In the genomic region with DNA sequence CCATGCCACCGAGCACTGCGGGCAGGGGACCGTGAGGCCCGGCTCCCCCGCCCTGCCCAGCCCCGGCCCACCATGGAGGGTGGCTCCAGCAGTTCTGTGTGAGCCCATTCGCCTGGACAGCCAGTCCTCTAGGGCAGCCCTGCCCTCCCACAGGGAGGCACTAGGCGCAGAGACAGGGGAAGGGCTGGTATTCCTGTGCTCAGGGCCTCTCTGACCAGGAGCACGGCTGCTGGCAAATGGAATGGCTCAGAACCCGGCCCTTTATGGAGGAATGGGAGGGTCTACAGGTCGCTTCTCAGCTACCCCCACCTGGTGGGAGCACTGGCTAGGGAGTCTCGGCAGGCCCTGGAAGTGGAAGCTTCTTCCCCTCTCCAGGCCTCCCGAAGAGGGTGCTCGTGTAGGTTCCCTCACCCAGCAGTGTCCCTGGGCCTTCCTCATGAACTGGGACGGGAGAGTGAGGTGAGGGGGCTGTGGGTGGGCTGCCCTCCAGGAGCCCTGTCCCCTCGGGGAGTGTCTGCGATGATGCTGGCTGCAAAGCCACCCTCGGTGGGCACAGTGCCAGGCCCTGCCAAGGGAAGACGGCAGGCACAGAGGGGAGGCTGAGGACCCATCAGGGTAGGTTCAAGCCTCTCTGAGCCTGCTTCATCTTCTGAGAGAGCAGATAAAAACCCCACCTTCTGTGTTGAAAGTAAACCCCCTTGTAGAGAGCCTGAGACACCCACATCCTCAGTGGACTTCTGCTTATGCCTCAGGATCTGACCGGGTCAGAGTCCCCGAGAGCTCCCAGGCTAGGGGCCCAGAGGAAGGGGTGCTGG, we compare ENCODE assay signal across 9 cellular contexts. TPM values are rescaled to one million over a fixed set of nuclear protein-coding genes. Genes with fewer than 3 reads are reported as not detected.
A peak's percentile ranks its signal among the peaks of the same experiment; 100 is the strongest.
DNase-seq lines count a peak whose midpoint lies in the region; ATAC-seq and TF ChIP-seq lines count a peak whose summit lies in the region.
"Had no signal": no experiment of that assay in that cellular context is flagged by ENCODE, and none has a peak within 500 bp of the region (broad histone marks: within the 10 kb centered on the region; RNA-seq: fewer than 3 reads in every experiment).

No MANE protein-coding gene starts in this region.

- H3K4me3 ChIP-seq in Caco-2 (ENCODE audit: low read depth, low read length) (peak overlapping the region; percentile 87), HAP-1 (peak overlapping the region; percentile 65)

- no peaks in the 10 kb centered on the region for H3K9me3 Mint-ChIP-seq in Caco-2 (ENCODE audit: unreplicated experiment)
- no peaks in the 10 kb centered on the region for H3K9me3 Mint-ChIP-seq in activated naive CD8-positive, alpha-beta T cell treated with anti-CD3 and anti-CD28 coated beads, Interleukin-2, amount 50 U/mL, for 24 hours
- H3K9me3 Mint-ChIP-seq in naive B cell = no peaks in the 10 kb centered on the region

- DNase-seq in Caco-2 (peak in 1 of 2 experiments; percentile 32), HAP-1 (ENCODE audit: low spot score in 2 of 2) (no peak), naive B cell (no peak), NCI-H1436 treated with DMSO at 0.1 percent for 48 hours (lab: John Stamatoyannopoulos, UW) (no peak), NCI-H524 treated with DMSO at 0.1 percent for 48 hours (lab: John Stamatoyannopoulos, UW) (no peak)
- DNase-seq in activated naive CD8-positive, alpha-beta T cell treated with anti-CD3 and anti-CD28 coated beads, Interleukin-2, amount 50 U/mL, for 24 hours = no peak
- DNase-seq: NCI-H2227 treated with DMSO at 0.1 percent for 48 hours had no signal

- TF ChIP-seq CTCF in Caco-2 (IDR thresholded peaks at IDR 0.05; ENCODE audit: insufficient read depth in 1 of 2, low read depth in 1 of 2, low read length in 1 of 2, severe bottlenecking in 1 of 2, unreplicated experiment in 1 of 2) = no peak

- H3K36me3 Mint-ChIP-seq in Caco-2 (ENCODE audit: insufficient read depth, unreplicated experiment) (peaks cover 51% of the 10 kb centered on the region), naive B cell (no peaks in the 10 kb centered on the region)
- H3K36me3 Mint-ChIP-seq in activated naive CD8-positive, alpha-beta T cell treated with anti-CD3 and anti-CD28 coated beads, Interleukin-2, amount 50 U/mL, for 24 hours (ENCODE audit: low read depth) = no peaks in the 10 kb centered on the region

- BruUV-seq in Caco-2 (replicated peaks; lab: Mats Ljungman, UMichigan) = no TSS peak

- H3K4me1 Mint-ChIP-seq in Caco-2 (ENCODE audit: low read depth, unreplicated experiment) (peaks cover 13% of the 10 kb centered on the region), naive B cell (peaks cover 16 to 39% (median 29%) of the 10 kb centered on the region in 3 donors)
- peaks cover 23% of the 10 kb centered on the region for H3K4me1 Mint-ChIP-seq in activated naive CD8-positive, alpha-beta T cell treated with anti-CD3 and anti-CD28 coated beads, Interleukin-2, amount 50 U/mL, for 24 hours

- H3K27me3 Mint-ChIP-seq in Caco-2 (ENCODE audit: insufficient read depth, unreplicated experiment) = no peaks in the 10 kb centered on the region
- H3K27me3 Mint-ChIP-seq in activated naive CD8-positive, alpha-beta T cell treated with anti-CD3 and anti-CD28 coated beads, Interleukin-2, amount 50 U/mL, for 24 hours = peaks cover 16% of the 10 kb centered on the region
- peaks cover 46 to 65% (median 49%) of the 10 kb centered on the region in 3 donors for H3K27me3 Mint-ChIP-seq in naive B cell

- H3K4me3 Mint-ChIP-seq in Caco-2 (ENCODE audit: unreplicated experiment) = peak overlapping the region; percentile 81
- H3K4me3 Mint-ChIP-seq in activated naive CD8-positive, alpha-beta T cell treated with anti-CD3 and anti-CD28 coated beads, Interleukin-2, amount 50 U/mL, for 24 hours = peak overlapping the region; percentile 63
- peak overlapping the region; percentile 73 to 87 (median 78) for H3K4me3 Mint-ChIP-seq in naive B cell

- ATAC-seq in activated naive CD8-positive, alpha-beta T cell treated with anti-CD3 and anti-CD28 coated beads, Interleukin-2, amount 50 U/mL, for 24 hours = no peak
- ATAC-seq in naive B cell (ENCODE audit: low read depth in 2 of 2) = peak; percentile 6 to 10
- ATAC-seq in HG02642 (IDR thresholded peaks at IDR 0.05; ENCODE audit: poor library complexity, unreplicated experiment) = no peak
- no peak for ATAC-seq in GM19351 (IDR thresholded peaks at IDR 0.05; ENCODE audit: unreplicated experiment)

- POLR2A ChIA-PET in Caco-2 (lab: Charles Lee) = no interaction called here

- CTCF ChIA-PET in Caco-2 (lab: Charles Lee) = interaction anchor here (1.5 to 2.1 kb wide), 2 partner anchors 25 to 39 kb away, joined by 3 to 14 read pairs; no protein-coding TSS in a partner anchor

- in situ Hi-C loops in HAP-1 (cut with MboI; ENCODE audit: low sequenced_read_pairs) = no loop called here

- H3K27ac Mint-ChIP-seq in Caco-2 (ENCODE audit: unreplicated experiment) = no peak overlapping the region
- no peak overlapping the region for H3K27ac Mint-ChIP-seq in activated naive CD8-positive, alpha-beta T cell treated with anti-CD3 and anti-CD28 coated beads, Interleukin-2, amount 50 U/mL, for 24 hours
- H3K27ac Mint-ChIP-seq in naive B cell = peak overlapping the region in 1 of 6 donors; percentile 66

- intact Hi-C loops in Caco-2 (cut with micrococcal nuclease; ENCODE audit: unreplicated experiment) = no loop called here

- H3K27me3 ChIP-seq in Caco-2 (replicated peaks; ENCODE audit: control insufficient read depth, insufficient read depth, low read length) (no peaks in the 10 kb centered on the region), HAP-1 (ENCODE audit: low read depth) (no peaks in the 10 kb centered on the region)

- H3K36me3 ChIP-seq in Caco-2 (ENCODE audit: control insufficient read depth, insufficient read depth, low read length) (no peaks in the 10 kb centered on the region), HAP-1 (replicated peaks) (peaks cover 6% of the 10 kb centered on the region; the same call in 1 of the 2 replicates)

- H3K4me1 ChIP-seq in Caco-2 (peaks cover 23% of the 10 kb centered on the region), HAP-1 (peaks cover 5% of the 10 kb centered on the region)

- H3K9me3 ChIP-seq in Caco-2 (no peaks in the 10 kb centered on the region), HAP-1 (no peaks in the 10 kb centered on the region)

RNA-seq across cellular contexts. Expression of gene MELTF, which starts 1.5 kb away (rescaled TPM):
- 29.3 and 30.6 TPM in 2 replicates for total RNA-seq in Caco-2 (2022)
- polyA plus RNA-seq in naive B cell (ENCODE audit: low read depth in 6 of 6) = under 1 TPM in 1 of 6 donors, not detected in 5; 0.61 TPM

RNA-seq across cellular contexts. Expression of gene PIGZ, which starts 59.5 kb away (rescaled TPM):
- 4.9 and 5.1 TPM in 2 replicates for total RNA-seq in Caco-2 (2022)
- polyA plus RNA-seq in naive B cell (ENCODE audit: low read depth in 6 of 6) = 1 to 10 TPM in 3 of 6 donors, under 1 TPM in 2, not detected in 1; 0.45 to 2.6 (median 1.1) TPM

Comparison
In these comparisons a context has a peak if more than half of its experiments do, and no peak if none do; other contexts are left out.
1. ATAC-seq: peak in naive B cell (2 of 2); none in activated naive CD8-positive, alpha-beta T cell treated with anti-CD3 and anti-CD28 coated beads, Interleukin-2, amount 50 U/mL, for 24 hours (single experiment), HG02642 (single experiment) and GM19351 (single experiment).
2. Peak in every context shown above with its lines, with median percentiles within 50 percentile points of each other: H3K4me3 Mint-ChIP-seq.